Comparison of ENCODE assay signal across 23 cellular contexts in the genomic region with DNA sequence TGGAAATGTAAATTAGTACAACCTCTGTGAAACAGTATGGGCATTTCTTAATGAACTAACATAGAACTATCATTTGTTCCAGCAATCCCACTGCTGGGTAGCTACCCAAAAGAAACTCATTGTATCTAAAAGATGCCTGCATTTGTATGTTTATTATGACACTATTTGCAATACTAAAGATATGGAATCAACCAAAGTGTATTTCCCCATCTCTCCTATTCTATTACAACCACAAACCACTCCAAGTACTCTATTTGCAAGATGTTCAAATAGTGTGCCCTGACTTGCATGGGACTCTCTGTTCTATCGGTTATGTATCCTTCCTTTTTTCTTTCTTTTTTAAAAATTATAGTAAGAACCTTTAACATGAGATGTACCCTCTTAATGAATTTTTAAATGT.
DNase-seq lines count a peak whose midpoint lies in the region; ATAC-seq and TF ChIP-seq lines count a peak whose summit lies in the region.
"Had no signal": no experiment of that assay in that cellular context is flagged by ENCODE, and none has a peak within 500 bp of the region (broad histone marks: within the 10 kb centered on the region; RNA-seq: fewer than 3 reads in every experiment).

No MANE protein-coding gene starts in this region.

- no peaks in the 10 kb centered on the region for H3K27me3 ChIP-seq in adipocyte (replicated peaks; ENCODE audit: control insufficient read depth, insufficient read depth, low read length)
- H3K27me3 ChIP-seq: BLaER1 had no signal

- no peaks in the 10 kb centered on the region for H3K9me3 ChIP-seq in adipocyte (ENCODE audit: control insufficient read depth, low read length)
- H3K9me3 ChIP-seq: A549, Caco-2 had no signal

- H3K27ac ChIP-seq in caudate nucleus (ENCODE audit: low read depth, low read length): no peak overlapping the region
- H3K27ac ChIP-seq: A549, BLaER1, C4-2B had no signal

- peaks cover 3% of the 10 kb centered on the region for H3K4me1 ChIP-seq in adipocyte (ENCODE audit: control insufficient read depth, insufficient read depth, low read length)
- H3K4me1 ChIP-seq: A549, BLaER1, Caco-2 had no signal

- DNase-seq in AG10803 (ENCODE audit: low read depth) (peak; percentile 9), LHCN-M2 (ENCODE audit: low read depth) (peak; percentile 57), adipocyte (ENCODE audit: low read depth) (peak; percentile 25), myocyte (ENCODE audit: low read depth) (peak; percentile 30), caudate nucleus (lab: John Stamatoyannopoulos, UW) (no peak), T-helper 9 cell (no peak)
- no peak for DNase-seq in activated CD4-positive, alpha-beta T cell treated with anti-CD3 and anti-CD28 coated beads for 4 hours
- DNase-seq: 8988T; ACHN; Caco-2; CD4-positive, CD25-positive, alpha-beta regulatory T cell; CD8-positive, alpha-beta T cell; DMS153; DND-41; EL; GDM1; H7; HCEC 1CT had no signal

- H3K9ac ChIP-seq in adipocyte (ENCODE audit: low read length): no peak overlapping the region
- H3K9ac ChIP-seq: BLaER1 had no signal

- ATAC-seq in GM21381 (IDR thresholded peaks at IDR 0.05; ENCODE audit: unreplicated experiment): no peak
- ATAC-seq: A549; CD8-positive, alpha-beta T cell; GM12878 had no signal

- TF ChIP-seq CTCF in AG10803 (conservative IDR thresholded peaks at IDR 0.05; ENCODE audit: low read length): no peak

- no peak overlapping the region for H3K4me3 ChIP-seq in AG10803 (ENCODE audit: low read length)
- H3K4me3 ChIP-seq in adipocyte (ENCODE audit: low read length): no peak overlapping the region
- H3K4me3 ChIP-seq: A549, BLaER1, GM12878 had no signal

- no peaks in the 10 kb centered on the region for H3K36me3 ChIP-seq in adipocyte (ENCODE audit: control insufficient read depth, insufficient read depth, low read length, severe bottlenecking)
- H3K36me3 ChIP-seq: BLaER1 had no signal

Comparison
In these comparisons a context has a peak if more than half of its experiments do, and no peak if none do; other contexts are left out.
1. DNase-seq: peak in AG10803 (single experiment), LHCN-M2 (single experiment), adipocyte (single experiment) and myocyte (single experiment); none in caudate nucleus (0 of 61), T-helper 9 cell (single experiment) and activated CD4-positive, alpha-beta T cell treated with anti-CD3 and anti-CD28 coated beads for 4 hours (0 of 2).